29 cellular contexts compared by ENCODE assay signal in genomic region chr1:92037400-92037799, GRCh38. TPM values are rescaled to one million over a fixed set of nuclear protein-coding genes. Genes with fewer than 3 reads are reported as not detected.
DNase-seq lines count a peak whose midpoint lies in the region; ATAC-seq, FAIRE-seq and TF ChIP-seq lines count a peak whose summit lies in the region.
"Had no signal": no experiment of that assay in that cellular context is flagged by ENCODE, and none has a peak within 500 bp of the region (broad histone marks: within the 10 kb centered on the region; RNA-seq: fewer than 3 reads in every experiment).

No MANE protein-coding gene starts in this region.

- no peak for FAIRE-seq in K562 (lab: Jason Lieb, UNC)

- intact Hi-C loops in K562 (cut with micrococcal nuclease), result no loop called here

- TF ChIP-seq EP300 in K562 (IDR thresholded peaks at IDR 0.05; ENCODE audit: low read length), result no peak

- H3K27me3 Mint-ChIP-seq in T-helper 17 cell, result peaks cover 46% of the 10 kb centered on the region

- no peak overlapping the region for H3K27ac ChIP-seq in HUES64 (ENCODE audit: low read depth, low read length)
- H3K27ac ChIP-seq in K562 (ENCODE audit: extremely low read depth, low read depth, low read length), result no peak overlapping the region
- peak overlapping the region; percentile 8 for H3K27ac ChIP-seq in smooth muscle cell (ENCODE audit: low read depth)
- H3K27ac ChIP-seq: brain microvascular endothelial cell, left ventricle myocardium inferior, psoas muscle, SJCRH30, skin epidermis, VCaP had no signal

- POLR2A ChIA-PET in K562 (lab: Yijun Ruan, JAX), result interaction anchor here (1.0 kb wide), 1 partner anchor 258 kb away, joined by 3 read pairs; no protein-coding TSS in a partner anchor

- CTCF ChIA-PET in K562 (lab: Yijun Ruan, JAX; ENCODE audit: low intra/inter-chr PET ratio), result no interaction called here

- in situ Hi-C loops in K562 (cut with MboI), result no loop called here

- no peaks in the 10 kb centered on the region for H4K20me1 ChIP-seq in K562 (replicated peaks; ENCODE audit: control insufficient read depth, insufficient read depth, low read length)
- H4K20me1 ChIP-seq in smooth muscle cell (ENCODE audit: low read depth), result no peaks in the 10 kb centered on the region

- H3F3A ChIP-seq in smooth muscle cell (ENCODE audit: low read depth), result no peaks in the 10 kb centered on the region

- TF ChIP-seq RAD21 in K562 (CRISPR knock-in tag; conservative IDR thresholded peaks at IDR 0.05 in 1 of 2, IDR thresholded peaks at IDR 0.05 in 1 of 2), result no peak

- H3K4me1 Mint-ChIP-seq in T-helper 17 cell, result peaks cover 2% of the 10 kb centered on the region
- H3K4me1 Mint-ChIP-seq: activated CD4-positive, alpha-beta T cell treated with anti-CD3 and anti-CD28 coated beads, Interleukin-2, amount 10 ng/mL, durations not matched to agents 7 days and 5 days; stimulated activated memory B cell treated with anti-CD40 and anti-IgM and Interleukin-4, amounts not matched to agents 10 μg/mL and 1 μg/mL and 100 μg/mL, for 72 hours had no signal

- H3K27me3 ChIP-seq in HUES64 (ENCODE audit: insufficient read depth, low read length) (no peaks in the 10 kb centered on the region), K562 (ENCODE audit: control insufficient read depth in 2 of 2, insufficient read depth in 2 of 2, low read length in 2 of 2) (peaks cover 13 to 24% of the 10 kb centered on the region in 2 experiments; a peak in 4 of 5 replicates), smooth muscle cell (ENCODE audit: low read depth) (no peaks in the 10 kb centered on the region)
- H3K27me3 ChIP-seq: brain microvascular endothelial cell, SJCRH30 had no signal

- H3K4me3 Mint-ChIP-seq in T-helper 17 cell, result no peak overlapping the region
- H3K4me3 Mint-ChIP-seq: activated CD4-positive, alpha-beta T cell treated with anti-CD3 and anti-CD28 coated beads, Interleukin-2, amount 10 ng/mL, durations not matched to agents 7 days and 5 days; activated naive CD8-positive, alpha-beta T cell; CD8-positive, alpha-beta T cell; neural crest cell; stimulated activated memory B cell treated with anti-CD40 and anti-IgM and Interleukin-4, amounts not matched to agents 10 μg/mL and 1 μg/mL and 100 μg/mL, for 72 hours had no signal

- TF ChIP-seq POLR2A in K562 (conservative IDR thresholded peaks at IDR 0.05), result no peak

- BruUV-seq in K562 (replicated peaks; lab: Mats Ljungman, UMichigan), result no TSS peak

- H3K4me1 ChIP-seq in HUES64 (ENCODE audit: insufficient read depth, low read length) (peaks cover 13% of the 10 kb centered on the region; the same call in 1 of the 2 replicates), K562 (replicated peaks in 1 of 2; ENCODE audit: control insufficient read depth in 2 of 2, insufficient read depth in 2 of 2, low read length in 2 of 2) (no peaks in the 10 kb centered on the region), smooth muscle cell (ENCODE audit: low read depth) (peaks cover 7% of the 10 kb centered on the region)
- H3K4me1 ChIP-seq: left ventricle myocardium inferior, psoas muscle, SJCRH30 had no signal

- H3K9ac ChIP-seq in HUES64 (ENCODE audit: low read depth, low read length) (0 out of 2 replicates have a peak overlapping the region, but pooled peaks have one; percentile 17), K562 (ENCODE audit: insufficient read depth in 1 of 2, low read depth in 2 of 2, low read length in 2 of 2) (no peak overlapping the region), smooth muscle cell (ENCODE audit: low read depth) (no peak overlapping the region)

- H3K79me2 ChIP-seq in K562 (ENCODE audit: control insufficient read depth, insufficient read depth, low read length) (no peaks in the 10 kb centered on the region), smooth muscle cell (ENCODE audit: low read depth) (no peaks in the 10 kb centered on the region)

- 67% methylated on average over 6 of the region's 6 CpGs for WGBS in HUES64
- 5% methylated on average over 6 of the region's 6 CpGs for WGBS in K562 (ENCODE audit: insufficient coverage, low coverage, missing lambda C conversion rate)
- 32% methylated on average over 6 of the region's 6 CpGs for WGBS in smooth muscle cell (ENCODE audit: low lambda C conversion rate)

- DNase-seq in K562 (ENCODE audit: extremely low read depth in 1 of 4, low spot score in 3 of 4) (no peak), inferior parietal cortex (ENCODE audit: extremely low spot score) (peak; percentile 33), smooth muscle cell (lab: John Stamatoyannopoulos, UW; ENCODE audit: unreplicated experiment) (no peak), T-helper 17 cell (no peak), KG1 (lab: John Stamatoyannopoulos, UW) (no peak)
- no peak for DNase-seq in activated effector memory CD4-positive, alpha-beta T cell treated with anti-CD3 and anti-CD28 coated beads, Interleukin-2, amount 50 U/mL, for 16 hours
- DNase-seq: activated CD4-positive, alpha-beta T cell treated with anti-CD3 and anti-CD28 coated beads, Interleukin-2, amount 10 ng/mL, durations not matched to agents 7 days and 5 days; brain microvascular endothelial cell; CD8-positive, alpha-beta T cell; cortex of kidney; DMS153; GDM1; HCEC 1CT; left ventricle myocardium inferior; midbrain; NCI-H2081 treated with DMSO at 0.1 percent for 48 hours; NCI-H510A; NK-92 treated with Interleukin-12 subunit alpha and Interleukin-12 subunit beta, amount 100 ng/mL, for 24 hours; psoas muscle; SJCRH30; T-helper 1 cell had no signal

- no peak overlapping the region for H3K4me2 ChIP-seq in K562 (ENCODE audit: insufficient read depth, low read length)
- H3K4me2 ChIP-seq in smooth muscle cell, result peak overlapping the region; percentile 12

- ATAC-seq in K562 (no peak), T-helper 17 cell (no peak)
- ATAC-seq: CD8-positive, alpha-beta T cell; Panc1; psoas muscle; stimulated activated memory B cell treated with anti-CD40 and anti-IgM and Interleukin-4, amounts not matched to agents 10 μg/mL and 1 μg/mL and 100 μg/mL, for 72 hours had no signal

- H3K36me3 ChIP-seq in HUES64 (ENCODE audit: insufficient read depth, low read length) (no peaks in the 10 kb centered on the region), K562 (ENCODE audit: control insufficient read depth, insufficient read depth, low read length) (no peaks in the 10 kb centered on the region), smooth muscle cell (ENCODE audit: low read depth) (no peaks in the 10 kb centered on the region)
- H3K36me3 ChIP-seq: brain microvascular endothelial cell, left ventricle myocardium inferior, SJCRH30 had no signal

- H2AFZ ChIP-seq in K562 (ENCODE audit: low read depth, low read length), result no peak overlapping the region
- H2AFZ ChIP-seq in smooth muscle cell (ENCODE audit: low read depth), result peak overlapping the region; percentile 44

- TF ChIP-seq CTCF in K562 (IDR thresholded peaks at IDR 0.05 in 2 of 3, conservative IDR thresholded peaks at IDR 0.05 in 1 of 3; ENCODE audit: insufficient read depth in 2 of 3, low read depth in 1 of 3, low read length in 3 of 3), result no peak
- TF ChIP-seq CTCF in smooth muscle cell (IDR thresholded peaks at IDR 0.05; ENCODE audit: borderline replicate concordance, insufficient read depth, poor library complexity, severe bottlenecking), result no peak

- no peaks in the 10 kb centered on the region for H3K36me3 Mint-ChIP-seq in T-helper 17 cell (ENCODE audit: low read depth)
- H3K36me3 Mint-ChIP-seq: activated naive CD8-positive, alpha-beta T cell; CD8-positive, alpha-beta T cell; stimulated activated memory B cell treated with anti-CD40 and anti-IgM and Interleukin-4, amounts not matched to agents 10 μg/mL and 1 μg/mL and 100 μg/mL, for 72 hours had no signal

- H3K4me3 ChIP-seq in HUES64 (ENCODE audit: low read length), result no peak overlapping the region
- no peak overlapping the region for H3K4me3 ChIP-seq in K562
- H3K4me3 ChIP-seq in smooth muscle cell, result no peak overlapping the region
- H3K4me3 ChIP-seq: left ventricle myocardium inferior, psoas muscle, SJCRH30, skin epidermis had no signal

- no peaks in the 10 kb centered on the region for H3K9me3 ChIP-seq in HUES64 (ENCODE audit: insufficient read depth, low read depth, low read length)
- H3K9me3 ChIP-seq in K562 (replicated peaks; ENCODE audit: control insufficient read depth, insufficient read depth, low read depth, low read length), result no peaks in the 10 kb centered on the region
- H3K9me3 ChIP-seq in smooth muscle cell (replicated peaks; ENCODE audit: low read depth), result no peaks in the 10 kb centered on the region
- no peaks in the 10 kb centered on the region for H3K9me3 ChIP-seq in T-helper 17 cell (ENCODE audit: control insufficient read depth, low read length, poor library complexity, severe bottlenecking)
- H3K9me3 ChIP-seq: left ventricle myocardium inferior, psoas muscle, SJCRH30 had no signal

- no peak overlapping the region for H3K27ac Mint-ChIP-seq in T-helper 17 cell
- H3K27ac Mint-ChIP-seq: activated CD4-positive, alpha-beta T cell treated with anti-CD3 and anti-CD28 coated beads, Interleukin-2, amount 10 ng/mL, durations not matched to agents 7 days and 5 days; activated naive CD8-positive, alpha-beta T cell; CD8-positive, alpha-beta T cell; stimulated activated memory B cell treated with anti-CD40 and anti-IgM and Interleukin-4, amounts not matched to agents 10 μg/mL and 1 μg/mL and 100 μg/mL, for 72 hours had no signal

- no peaks in the 10 kb centered on the region for H3K9me1 ChIP-seq in K562 (ENCODE audit: control insufficient read depth, insufficient read depth, low read length)

RNA-seq across cellular contexts. Expression of gene EPHX4, which starts 7.6 kb away (rescaled TPM):
- 0.55 TPM for polyA plus RNA-seq in HUES64 (2013, experiment 1 of 2)
- polyA plus RNA-seq in HUES64 (2013, experiment 2 of 2), result 0.51 TPM
- not detected in 2 replicates for total RNA-seq in K562 (2011; cell fraction: chromatin; rRNA removed; ENCODE audit: low replicate concordance)
- not detected in 2 replicates for total RNA-seq in K562 (2011; cell fraction: nucleolus; rRNA removed)
- total RNA-seq in K562 (2011; cell fraction: nucleoplasm; rRNA removed), result not detected in 2 replicates
- total RNA-seq in K562 (2014; rRNA removed) (not detected in 2 replicates), K562 (2014; rRNA removed; fragmentation: Illumina TruSeq; extraction: Trizol) (not detected in 2 replicates), K562 (2015; rRNA removed; fragmentation: Illumina TruSeq; extraction: Trizol) (not detected in 2 replicates), K562 (2021) (not detected in 2 replicates), smooth muscle cell (1.3 TPM in 1 of 2 replicates, not detected in the other), T-helper 17 cell (not detected)
- polyA plus RNA-seq in K562 (2011; rRNA removed) (not detected in 2 replicates), K562 (2014; fragmentation: Illumina TruSeq; extraction: Trizol) (not detected in 2 replicates), K562 (2014; fragmentation: Nextera tagmentation; extraction: Ambion mirVana) (not detected), K562 (2014; rRNA removed) (not detected in 2 replicates), smooth muscle cell (0.18 TPM in 1 of 2 replicates, not detected in the other)
- polyA plus RNA-seq in K562 (2011; cell fraction: cytosol; rRNA removed), result not detected in 2 replicates
- polyA plus RNA-seq in K562 (2011; cell fraction: nucleus; rRNA removed), result not detected in 2 replicates
- not detected in 2 replicates for polyA plus RNA-seq in K562 (2012)
- polyA minus RNA-seq in K562 (2011; rRNA and poly(A)+ RNA removed), result not detected in 2 replicates
- not detected in 2 replicates for polyA minus RNA-seq in K562 (2011; cell fraction: cytosol; rRNA and poly(A)+ RNA removed)
- not detected in 2 replicates for polyA minus RNA-seq in K562 (2011; cell fraction: nucleus; rRNA and poly(A)+ RNA removed)
- total RNA-seq: activated CD4-positive, alpha-beta T cell treated with anti-CD3 and anti-CD28 coated beads, Interleukin-2, amount 10 ng/mL, durations not matched to agents 7 days and 5 days; CD8-positive, alpha-beta T cell had no signal

RNA-seq across cellular contexts. Expression of gene SETSIP, which starts 37.8 kb away (rescaled TPM):
- 1.5 TPM for polyA plus RNA-seq in HUES64 (2013, experiment 1 of 2)
- polyA plus RNA-seq in HUES64 (2013, experiment 2 of 2), result 1.2 TPM
- not detected in 2 replicates for total RNA-seq in K562 (2011; cell fraction: chromatin; rRNA removed; ENCODE audit: low replicate concordance)
- not detected in 2 replicates for total RNA-seq in K562 (2011; cell fraction: nucleolus; rRNA removed)
- total RNA-seq in K562 (2011; cell fraction: nucleoplasm; rRNA removed), result not detected in 2 replicates
- total RNA-seq in K562 (2014; rRNA removed) (not detected in 2 replicates), K562 (2014; rRNA removed; fragmentation: Illumina TruSeq; extraction: Trizol) (0.22 TPM in 1 of 2 replicates, not detected in the other), K562 (2015; rRNA removed; fragmentation: Illumina TruSeq; extraction: Trizol) (not detected in 2 replicates), K562 (2021) (not detected in 2 replicates), smooth muscle cell (not detected in 2 replicates), T-helper 17 cell (not detected)
- polyA plus RNA-seq in K562 (2011; rRNA removed) (0.14 and 0.43 TPM in 2 replicates), K562 (2014; fragmentation: Illumina TruSeq; extraction: Trizol) (not detected in 2 replicates), K562 (2014; fragmentation: Nextera tagmentation; extraction: Ambion mirVana) (not detected), K562 (2014; rRNA removed) (not detected in 2 replicates), smooth muscle cell (not detected in 2 replicates)
- not detected in 2 replicates for polyA plus RNA-seq in K562 (2011; cell fraction: cytosol; rRNA removed)
- polyA plus RNA-seq in K562 (2011; cell fraction: nucleus; rRNA removed), result not detected in 2 replicates
- polyA plus RNA-seq in K562 (2012), result 0.35 and 0.57 TPM in 2 replicates
- 0.54 TPM in 1 of 2 replicates, not detected in the other for polyA minus RNA-seq in K562 (2011; rRNA and poly(A)+ RNA removed)
- not detected in 2 replicates for polyA minus RNA-seq in K562 (2011; cell fraction: cytosol; rRNA and poly(A)+ RNA removed)
- polyA minus RNA-seq in K562 (2011; cell fraction: nucleus; rRNA and poly(A)+ RNA removed), result not detected in 2 replicates
- total RNA-seq: activated CD4-positive, alpha-beta T cell treated with anti-CD3 and anti-CD28 coated beads, Interleukin-2, amount 10 ng/mL, durations not matched to agents 7 days and 5 days; left ventricle myocardium inferior; MCF 10A; neural crest cell; psoas muscle had no signal
- polyA plus RNA-seq: psoas muscle had no signal

RNA-seq across cellular contexts. Expression of gene BTBD8, which starts 42.7 kb away (rescaled TPM):
- 1.2 TPM for polyA plus RNA-seq in HUES64 (2013, experiment 1 of 2)
- 2.0 TPM for polyA plus RNA-seq in HUES64 (2013, experiment 2 of 2)
- total RNA-seq in K562 (2011; cell fraction: chromatin; rRNA removed; ENCODE audit: low replicate concordance), result 1.9 and 3.8 TPM in 2 replicates
- total RNA-seq in K562 (2011; cell fraction: nucleolus; rRNA removed), result 0.79 and 0.83 TPM in 2 replicates
- 1.1 and 2.8 TPM in 2 replicates for total RNA-seq in K562 (2011; cell fraction: nucleoplasm; rRNA removed)
- total RNA-seq in K562 (2014; rRNA removed) (1.0 and 1.5 TPM in 2 replicates), K562 (2014; rRNA removed; fragmentation: Illumina TruSeq; extraction: Trizol) (2.3 and 2.6 TPM in 2 replicates), K562 (2015; rRNA removed; fragmentation: Illumina TruSeq; extraction: Trizol) (1.5 and 1.7 TPM in 2 replicates), K562 (2021) (1.2 and 1.5 TPM in 2 replicates), smooth muscle cell (4.9 TPM in 2 replicates), T-helper 17 cell (1 to 10 TPM; 1.8 to 3.7 TPM)
- polyA plus RNA-seq in K562 (2011; rRNA removed) (0.54 and 1.3 TPM in 2 replicates), K562 (2014; fragmentation: Illumina TruSeq; extraction: Trizol) (1.0 and 1.1 TPM in 2 replicates), K562 (2014; fragmentation: Nextera tagmentation; extraction: Ambion mirVana) (under 1 TPM; 0.46 to 0.53 TPM), K562 (2014; rRNA removed) (0.54 and 0.84 TPM in 2 replicates), smooth muscle cell (0.57 and 1.6 TPM in 2 replicates)
- polyA plus RNA-seq in K562 (2011; cell fraction: cytosol; rRNA removed), result 0.15 and 0.36 TPM in 2 replicates
- polyA plus RNA-seq in K562 (2011; cell fraction: nucleus; rRNA removed), result 0.63 and 0.95 TPM in 2 replicates
- polyA plus RNA-seq in K562 (2012), result 0.55 and 1.6 TPM in 2 replicates
- 1.9 and 2.1 TPM in 2 replicates for polyA minus RNA-seq in K562 (2011; rRNA and poly(A)+ RNA removed)
- polyA minus RNA-seq in K562 (2011; cell fraction: cytosol; rRNA and poly(A)+ RNA removed), result 0.27 and 0.76 TPM in 2 replicates
- polyA minus RNA-seq in K562 (2011; cell fraction: nucleus; rRNA and poly(A)+ RNA removed), result 1.3 and 2.3 TPM in 2 replicates
